22 cellular contexts compared by ENCODE assay signal in the genomic region with DNA sequence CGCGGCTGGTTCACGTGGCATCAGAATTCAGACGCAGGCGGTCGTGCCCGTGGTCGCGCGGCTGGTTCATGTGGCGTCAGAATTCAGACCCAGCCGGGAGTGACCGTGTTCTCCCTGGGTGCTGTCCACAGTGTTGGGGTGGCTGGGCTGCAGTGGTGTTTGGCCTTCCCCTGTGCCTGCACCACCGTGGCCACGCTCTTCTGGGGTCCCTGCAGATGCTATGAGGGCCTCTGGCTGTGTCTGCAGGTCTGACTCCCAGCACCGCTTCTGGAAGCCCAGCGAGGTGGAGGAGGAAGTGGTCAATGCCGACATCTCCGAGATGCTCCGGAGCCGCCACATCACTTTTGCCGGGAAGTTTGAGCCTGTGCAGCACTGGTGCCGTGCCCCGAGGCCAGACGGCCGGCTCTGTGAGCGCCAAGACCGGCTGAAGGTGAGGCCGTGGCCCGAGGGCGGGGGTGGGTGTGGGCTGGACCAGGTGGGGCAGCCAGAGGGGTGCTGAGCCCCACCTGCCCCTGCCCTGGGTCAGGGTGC. TPM values are rescaled to one million over a fixed set of nuclear protein-coding genes. Genes with fewer than 3 reads are reported as not detected.
DNase-seq lines count a peak whose midpoint lies in the region; ATAC-seq, FAIRE-seq and TF ChIP-seq lines count a peak whose summit lies in the region.
"Had no signal": no experiment of that assay in that cellular context is flagged by ENCODE, and none has a peak within 500 bp of the region (broad histone marks: within the 10 kb centered on the region; RNA-seq: fewer than 3 reads in every experiment).

No MANE protein-coding gene starts in this region.

- no peak overlapping the region for H3K27ac Mint-ChIP-seq in activated naive CD8-positive, alpha-beta T cell treated with anti-CD3 and anti-CD28 coated beads, Interleukin-2, amount 10 ng/mL, durations not matched to agents 7 days and 5 days
- no peak overlapping the region for H3K27ac Mint-ChIP-seq in activated naive CD8-positive, alpha-beta T cell treated with anti-CD3 and anti-CD28 coated beads, Interleukin-2, amount 50 U/mL, for 24 hours
- no peak overlapping the region for H3K27ac Mint-ChIP-seq in chondrocyte (ENCODE audit: unreplicated experiment)

- POLR2A ChIA-PET in activated naive CD8-positive, alpha-beta T cell treated with anti-CD3 and anti-CD28 coated beads, Interleukin-2, amount 10 ng/mL, durations not matched to agents 7 days and 5 days (lab: Charles Lee), result no interaction called here

- no peaks in the 10 kb centered on the region for H3K36me3 Mint-ChIP-seq in activated naive CD8-positive, alpha-beta T cell treated with anti-CD3 and anti-CD28 coated beads, Interleukin-2, amount 10 ng/mL, durations not matched to agents 7 days and 5 days
- H3K36me3 Mint-ChIP-seq in activated naive CD8-positive, alpha-beta T cell treated with anti-CD3 and anti-CD28 coated beads, Interleukin-2, amount 50 U/mL, for 24 hours (ENCODE audit: low read depth), result peaks cover 2% of the 10 kb centered on the region
- peaks cover 4% of the 10 kb centered on the region for H3K36me3 Mint-ChIP-seq in chondrocyte (ENCODE audit: low read depth)

- TF ChIP-seq POLR2A in GM12891 (IDR thresholded peaks at IDR 0.05; ENCODE audit: low read depth, low read length), result no peak

- H3K4me3 ChIP-seq in BE2C (ENCODE audit: low read depth, low read length), result no peak overlapping the region
- H3K4me3 ChIP-seq in mucosa of descending colon, result no peak overlapping the region
- H3K4me3 ChIP-seq: MG63 had no signal

- intact Hi-C loops in mucosa of descending colon (cut with DNase I, micrococcal nuclease), result no loop called here

- FAIRE-seq in GM12891 (lab: Jason Lieb, UNC), result no peak
- FAIRE-seq: G401.6, GM18507 had no signal

- H3K4me1 ChIP-seq in BE2C (no peaks in the 10 kb centered on the region), mucosa of descending colon (ENCODE audit: low read depth) (no peaks in the 10 kb centered on the region)

- H3K4me1 Mint-ChIP-seq in activated naive CD8-positive, alpha-beta T cell treated with anti-CD3 and anti-CD28 coated beads, Interleukin-2, amount 10 ng/mL, durations not matched to agents 7 days and 5 days, result no peaks in the 10 kb centered on the region
- H3K4me1 Mint-ChIP-seq in activated naive CD8-positive, alpha-beta T cell treated with anti-CD3 and anti-CD28 coated beads, Interleukin-2, amount 50 U/mL, for 24 hours, result no peaks in the 10 kb centered on the region
- no peaks in the 10 kb centered on the region for H3K4me1 Mint-ChIP-seq in chondrocyte (ENCODE audit: low read depth)

- TF ChIP-seq CTCF in BE2C (IDR thresholded peaks at IDR 0.05; ENCODE audit: low read depth, low read length) (no peak), chondrocyte (IDR thresholded peaks at IDR 0.05) (no peak), mucosa of descending colon (IDR thresholded peaks at IDR 0.05) (no peak)

- no peaks in the 10 kb centered on the region for H3K9me3 Mint-ChIP-seq in activated naive CD8-positive, alpha-beta T cell treated with anti-CD3 and anti-CD28 coated beads, Interleukin-2, amount 10 ng/mL, durations not matched to agents 7 days and 5 days
- H3K9me3 Mint-ChIP-seq in activated naive CD8-positive, alpha-beta T cell treated with anti-CD3 and anti-CD28 coated beads, Interleukin-2, amount 50 U/mL, for 24 hours, result no peaks in the 10 kb centered on the region
- H3K9me3 Mint-ChIP-seq in chondrocyte (ENCODE audit: low read depth), result no peaks in the 10 kb centered on the region

- H3K27me3 ChIP-seq in BE2C, result no peaks in the 10 kb centered on the region
- H3K27me3 ChIP-seq: MG63 had no signal

- H3K36me3 ChIP-seq in BE2C (no peaks in the 10 kb centered on the region), mucosa of descending colon (ENCODE audit: low read depth) (no peaks in the 10 kb centered on the region)
- H3K36me3 ChIP-seq: MG63 had no signal

- H3K9me3 ChIP-seq in BE2C (no peaks in the 10 kb centered on the region), mucosa of descending colon (no peaks in the 10 kb centered on the region)
- H3K9me3 ChIP-seq: MG63 had no signal

- no peak for ATAC-seq in activated naive CD8-positive, alpha-beta T cell treated with anti-CD3 and anti-CD28 coated beads, Interleukin-2, amount 10 ng/mL, durations not matched to agents 7 days and 5 days (ENCODE audit: low read depth)
- no peak for ATAC-seq in activated naive CD8-positive, alpha-beta T cell treated with anti-CD3 and anti-CD28 coated beads, Interleukin-2, amount 50 U/mL, for 24 hours
- ATAC-seq in mucosa of descending colon, result no peak
- ATAC-seq: PC-3 had no signal

- H3K4me3 Mint-ChIP-seq in activated naive CD8-positive, alpha-beta T cell treated with anti-CD3 and anti-CD28 coated beads, Interleukin-2, amount 10 ng/mL, durations not matched to agents 7 days and 5 days, result no peak overlapping the region
- no peak overlapping the region for H3K4me3 Mint-ChIP-seq in activated naive CD8-positive, alpha-beta T cell treated with anti-CD3 and anti-CD28 coated beads, Interleukin-2, amount 50 U/mL, for 24 hours
- no peak overlapping the region for H3K4me3 Mint-ChIP-seq in chondrocyte (ENCODE audit: unreplicated experiment)

- DNase-seq in activated naive CD8-positive, alpha-beta T cell treated with anti-CD3 and anti-CD28 coated beads, Interleukin-2, amount 10 ng/mL, durations not matched to agents 7 days and 5 days, result peak; percentile 18
- DNase-seq in activated naive CD8-positive, alpha-beta T cell treated with anti-CD3 and anti-CD28 coated beads, Interleukin-2, amount 50 U/mL, for 24 hours, result no peak
- DNase-seq in BE2C (peak; percentile 4), chondrocyte (ENCODE audit: low spot score) (peak; percentile 68), mucosa of descending colon (peak in 2 of 3 donors; percentile 7 to 44), GM12891 (ENCODE audit: insufficient read length, low spot score) (no peak), HPDE6-E6E7 (ENCODE audit: extremely low spot score) (no peak)
- no peak for DNase-seq in stimulated activated naive CD4-positive, alpha-beta T cell (lab: John Stamatoyannopoulos, UW)
- DNase-seq: 8988T, Karpas-422, MG63, NCI-H1417 treated with DMSO at 0.1 percent for 48 hours, NCI-H187, NCI-H446 treated with DMSO at 0.1 percent for 48 hours, NCI-H526 treated with DMSO at 0.1 percent for 48 hours, PC-3, SHP77 treated with DMSO at 0.1 percent for 48 hours had no signal

- no peaks in the 10 kb centered on the region for H3K27me3 Mint-ChIP-seq in activated naive CD8-positive, alpha-beta T cell treated with anti-CD3 and anti-CD28 coated beads, Interleukin-2, amount 10 ng/mL, durations not matched to agents 7 days and 5 days
- H3K27me3 Mint-ChIP-seq in activated naive CD8-positive, alpha-beta T cell treated with anti-CD3 and anti-CD28 coated beads, Interleukin-2, amount 50 U/mL, for 24 hours, result no peaks in the 10 kb centered on the region
- no peaks in the 10 kb centered on the region for H3K27me3 Mint-ChIP-seq in chondrocyte (ENCODE audit: low read depth)

TF ChIP-seq in GM12891, 5 proteins besides CTCF, POLR2A, EP300 and RAD21:
- TF ChIP-seq TAF1 (IDR thresholded peaks at IDR 0.05; ENCODE audit: low read depth, low read length) (no peak), POLR2AphosphoS5 (IDR thresholded peaks at IDR 0.05; ENCODE audit: low read depth, low read length) (no peak), SPI1 (IDR thresholded peaks at IDR 0.05; ENCODE audit: low read depth, low read length) (no peak), POU2F2 (IDR thresholded peaks at IDR 0.05; ENCODE audit: low read depth, low read length) (no peak), PAX5 (IDR thresholded peaks at IDR 0.05; ENCODE audit: insufficient read depth, low read length, severe bottlenecking) (no peak)

RNA-seq across cellular contexts. Expression of gene NKX1-1, which starts 26.4 kb away (rescaled TPM):
- total RNA-seq in activated naive CD8-positive, alpha-beta T cell treated with anti-CD3 and anti-CD28 coated beads, Interleukin-2, amount 10 ng/mL, durations not matched to agents 7 days and 5 days, result not detected
- polyA plus RNA-seq in BE2C (2012; ENCODE audit: insufficient read depth, insufficient read length, low read depth), result not detected
- total RNA-seq in chondrocyte (not detected in 3 replicates), mucosa of descending colon (not detected)
- polyA plus RNA-seq in GM12891 (2012; ENCODE audit: low read depth, missing spikeins), result not detected
- total RNA-seq: Daoy, H4, PC-3, RPMI7951 had no signal

RNA-seq across cellular contexts. Expression of gene UVSSA, which starts 32.9 kb away (rescaled TPM):
- 10 to 100 TPM; 30.0 to 30.9 TPM for total RNA-seq in activated naive CD8-positive, alpha-beta T cell treated with anti-CD3 and anti-CD28 coated beads, Interleukin-2, amount 10 ng/mL, durations not matched to agents 7 days and 5 days
- polyA plus RNA-seq in BE2C (2012; ENCODE audit: insufficient read depth, insufficient read length, low read depth), result 32.7 TPM
- total RNA-seq in chondrocyte (20.7 to 35.1 TPM (median 20.9 TPM) in 3 replicates), mucosa of descending colon (10 to 100 TPM; 31.7 to 39.9 (median 36.8) TPM)
- 6.8 TPM for polyA plus RNA-seq in GM12891 (2012; ENCODE audit: low read depth, missing spikeins)

Comparison
In these comparisons a context has a peak if more than half of its experiments do, and no peak if none do; other contexts are left out.
1. DNase-seq: peak in activated naive CD8-positive, alpha-beta T cell treated with anti-CD3 and anti-CD28 coated beads, Interleukin-2, amount 10 ng/mL, durations not matched to agents 7 days and 5 days (single experiment), BE2C (single experiment), chondrocyte (single experiment) and mucosa of descending colon (2 of 3); none in activated naive CD8-positive, alpha-beta T cell treated with anti-CD3 and anti-CD28 coated beads, Interleukin-2, amount 50 U/mL, for 24 hours (single experiment), GM12891 (single experiment), stimulated activated naive CD4-positive, alpha-beta T cell (0 of 6) and HPDE6-E6E7 (single experiment).